Comparison of ENCODE assay signal across 19 cellular contexts in the genomic region with DNA sequence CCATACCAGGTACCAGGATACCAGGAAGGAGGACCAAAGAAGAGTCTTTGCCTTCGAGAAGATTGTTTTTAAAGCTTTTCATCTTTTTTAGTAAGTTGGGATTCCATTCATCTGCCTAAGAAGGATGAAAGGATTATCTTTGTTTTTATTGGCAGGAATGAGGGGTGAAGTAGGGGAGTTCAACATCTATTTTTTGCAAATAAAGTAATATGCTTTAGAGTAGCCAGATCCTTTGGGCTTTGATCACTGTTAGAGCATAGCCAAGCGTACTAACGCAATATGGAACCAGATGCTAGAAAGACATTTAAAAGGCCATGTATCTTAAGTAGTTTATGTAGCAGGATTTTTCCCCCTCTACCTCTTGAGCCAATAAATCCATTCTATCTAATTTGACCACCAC.
DNase-seq lines count a peak whose midpoint lies in the region; ATAC-seq and TF ChIP-seq lines count a peak whose summit lies in the region.
"Had no signal": no experiment of that assay in that cellular context is flagged by ENCODE, and none has a peak within 500 bp of the region (broad histone marks: within the 10 kb centered on the region; RNA-seq: fewer than 3 reads in every experiment).

No MANE protein-coding gene starts in this region.

- TF ChIP-seq CTCF in dorsolateral prefrontal cortex (IDR thresholded peaks at IDR 0.05 in 54 of 56, conservative IDR thresholded peaks at IDR 0.05 in 2 of 56; ENCODE audit: low read depth in 1 of 56, partially characterized antibody in 56 of 56) (no peak), CD14-positive monocyte (IDR thresholded peaks at IDR 0.05) (no peak)

- H3K27ac ChIP-seq in dorsolateral prefrontal cortex (peak overlapping the region in 51 of 59 donors; percentile 1 to 96 (median 87)), temporal lobe (ENCODE audit: low read depth, low read length) (peak overlapping the region; percentile 48)
- H3K27ac ChIP-seq: HL-60 had no signal

- H3K27ac Mint-ChIP-seq in CD14-positive monocyte = no peak overlapping the region

- H3K4me3 Mint-ChIP-seq in CD14-positive monocyte = no peak overlapping the region
- H3K4me3 Mint-ChIP-seq: CD8-positive, alpha-beta memory T cell had no signal

- no peaks in the 10 kb centered on the region for H3K27me3 ChIP-seq in dorsolateral prefrontal cortex
- H3K27me3 ChIP-seq: BE2C had no signal

- H3K4me3 ChIP-seq in dorsolateral prefrontal cortex = no peak overlapping the region

- H3K4me1 Mint-ChIP-seq in CD14-positive monocyte = peaks cover 16% of the 10 kb centered on the region
- H3K4me1 Mint-ChIP-seq: CD8-positive, alpha-beta memory T cell had no signal

- no peaks in the 10 kb centered on the region for H3K36me3 Mint-ChIP-seq in CD14-positive monocyte
- H3K36me3 Mint-ChIP-seq: CD8-positive, alpha-beta memory T cell had no signal

- peak; percentile 52 for ATAC-seq in left ventricle myocardium superior
- ATAC-seq in GM21619 (IDR thresholded peaks at IDR 0.05; ENCODE audit: unreplicated experiment) = no peak
- ATAC-seq: PC-3 had no signal

- H3K27me3 Mint-ChIP-seq in CD14-positive monocyte (ENCODE audit: low read depth in 3 of 3) = no peaks in the 10 kb centered on the region

- DNase-seq in RPMI7951 (ENCODE audit: low read depth) (peak; percentile 39), dorsolateral prefrontal cortex (no peak), left ventricle myocardium superior (no peak), NCI-H187 treated with DMSO at 0.1 percent for 48 hours (lab: John Stamatoyannopoulos, UW) (no peak), CD14-positive monocyte (ENCODE audit: low spot score) (no peak)
- DNase-seq: BE2C; CD8-positive, alpha-beta memory T cell; DND-41; GDM1; GOT3; KBM-7; NCI-H1048; NCI-H2107; NCI-H226; NCI-H526 treated with DMSO at 0.1 percent for 48 hours; PC-3 had no signal

- intact Hi-C loops in dorsolateral prefrontal cortex (cut with DNase I) (no loop called here), left ventricle myocardium superior (cut with micrococcal nuclease) (no loop called here), CD14-positive monocyte (cut with micrococcal nuclease) (no loop called here)

- no peaks in the 10 kb centered on the region for H3K9me3 Mint-ChIP-seq in CD14-positive monocyte
- H3K9me3 Mint-ChIP-seq: CD8-positive, alpha-beta memory T cell had no signal
